8 cellular contexts compared by ENCODE assay signal in genomic region chr16:46607529-46607928, GRCh38. TPM values are rescaled to one million over a fixed set of nuclear protein-coding genes. Genes with fewer than 3 reads are reported as not detected.
DNase-seq lines count a peak whose midpoint lies in the region; ATAC-seq and TF ChIP-seq lines count a peak whose summit lies in the region.

No MANE protein-coding gene starts in this region.

- TF ChIP-seq CTCF in brain (conservative IDR thresholded peaks at IDR 0.05): peak; percentile 51 to 56

- H3K4me1 Mint-ChIP-seq in brain: no peaks in the 10 kb centered on the region
- H3K4me1 Mint-ChIP-seq in activated naive CD8-positive, alpha-beta T cell treated with anti-CD3 and anti-CD28 coated beads, Interleukin-2, amount 50 U/mL, for 24 hours: no peaks in the 10 kb centered on the region

- peaks cover 4% of the 10 kb centered on the region for H3K36me3 Mint-ChIP-seq in brain
- peaks cover 42% of the 10 kb centered on the region for H3K36me3 Mint-ChIP-seq in activated naive CD8-positive, alpha-beta T cell treated with anti-CD3 and anti-CD28 coated beads, Interleukin-2, amount 50 U/mL, for 24 hours (ENCODE audit: low read depth)

- ATAC-seq in activated naive CD8-positive, alpha-beta T cell treated with anti-CD3 and anti-CD28 coated beads, Interleukin-2, amount 50 U/mL, for 24 hours: no peak
- ATAC-seq in HG03378 (IDR thresholded peaks at IDR 0.05; ENCODE audit: unreplicated experiment) (no peak), GM18907 (IDR thresholded peaks at IDR 0.05; ENCODE audit: unreplicated experiment) (no peak)

- no peak overlapping the region for H3K27ac Mint-ChIP-seq in brain
- H3K27ac Mint-ChIP-seq in activated naive CD8-positive, alpha-beta T cell treated with anti-CD3 and anti-CD28 coated beads, Interleukin-2, amount 50 U/mL, for 24 hours: no peak overlapping the region

- H3K27me3 Mint-ChIP-seq in brain: no peaks in the 10 kb centered on the region
- H3K27me3 Mint-ChIP-seq in activated naive CD8-positive, alpha-beta T cell treated with anti-CD3 and anti-CD28 coated beads, Interleukin-2, amount 50 U/mL, for 24 hours: no peaks in the 10 kb centered on the region

- DNase-seq in CD1c-positive myeloid dendritic cell (ENCODE audit: extremely low spot score) (peak; percentile 33), Kasumi-1 (lab: John Stamatoyannopoulos, UW) (peak; percentile 64 to 80), medulla oblongata (ENCODE audit: extremely low spot score) (peak; percentile 72), HuH-7.5 (ENCODE audit: low spot score) (no peak)
- DNase-seq in activated naive CD8-positive, alpha-beta T cell treated with anti-CD3 and anti-CD28 coated beads, Interleukin-2, amount 50 U/mL, for 24 hours: no peak

- no peaks in the 10 kb centered on the region for H3K9me3 Mint-ChIP-seq in brain
- H3K9me3 Mint-ChIP-seq in activated naive CD8-positive, alpha-beta T cell treated with anti-CD3 and anti-CD28 coated beads, Interleukin-2, amount 50 U/mL, for 24 hours: no peaks in the 10 kb centered on the region

- no peak overlapping the region for H3K4me3 Mint-ChIP-seq in brain
- no peak overlapping the region for H3K4me3 Mint-ChIP-seq in activated naive CD8-positive, alpha-beta T cell treated with anti-CD3 and anti-CD28 coated beads, Interleukin-2, amount 50 U/mL, for 24 hours

RNA-seq across cellular contexts. Expression of gene SHCBP1, which starts 13.7 kb away (rescaled TPM):
- 6.0 TPM for polyA plus RNA-seq in brain (ENCODE audit: insufficient read depth, low read depth, low replicate concordance)

Comparison
In these comparisons a context has a peak if more than half of its experiments do, and no peak if none do; other contexts are left out.
1. DNase-seq: peak in CD1c-positive myeloid dendritic cell (single experiment), Kasumi-1 (2 of 2) and medulla oblongata (single experiment); none in HuH-7.5 (single experiment) and activated naive CD8-positive, alpha-beta T cell treated with anti-CD3 and anti-CD28 coated beads, Interleukin-2, amount 50 U/mL, for 24 hours (single experiment).